In genomic region chr11:31817621-31818493, GRCh38 we compare ENCODE assay signal across 8 cellular contexts. TPM values are rescaled to one million over a fixed set of nuclear protein-coding genes. Genes with fewer than 3 reads are reported as not detected.
DNase-seq lines count a peak whose midpoint lies in the region; ATAC-seq and TF ChIP-seq lines count a peak whose summit lies in the region.

No MANE protein-coding gene starts in this region.

- peaks cover 52 to 77% (median 59%) of the 10 kb centered on the region in 11 experiments for H3K9me3 ChIP-seq in BLaER1 treated with 17β-estradiol and CSF1 and Interleukin-3, amounts not matched to agents 10 nM and 100 nM (replicated peaks in 1 of 11)
- H3K9me3 ChIP-seq in HUES48 (ENCODE audit: control insufficient read depth, insufficient read depth, low read length) = no peaks in the 10 kb centered on the region
- H3K9me3 ChIP-seq in endodermal cell (ENCODE audit: control insufficient read depth, low read length) = no peaks in the 10 kb centered on the region
- H3K9me3 ChIP-seq in naive thymus-derived CD4-positive, alpha-beta T cell (ENCODE audit: control insufficient read depth in 2 of 3, low read length in 3 of 3) = no peaks in the 10 kb centered on the region

- intact Hi-C loops in naive thymus-derived CD4-positive, alpha-beta T cell (cut with micrococcal nuclease) = loop anchor here (2.0 to 10.0 kb wide), 5 partner anchors 15 to 614 kb away; partner anchors contain the start of genes DCDC1 (in 1 of the 2) and DNAJC24 (in 1 of the 2)

- no peaks in the 10 kb centered on the region for H3K36me3 Mint-ChIP-seq in endodermal cell (ENCODE audit: low read depth)
- H3K36me3 Mint-ChIP-seq in naive thymus-derived CD4-positive, alpha-beta T cell = peaks cover 0 to 8% (median 1%) of the 10 kb centered on the region in 5 donors

- H3K4me2 ChIP-seq in BLaER1 treated with 17β-estradiol and CSF1 and Interleukin-3, amounts not matched to agents 10 nM and 100 nM = no peak overlapping the region

- H3K27ac ChIP-seq in BLaER1 treated with 17β-estradiol and CSF1 and Interleukin-3, amounts not matched to agents 10 nM and 100 nM = no peak overlapping the region
- no peak overlapping the region for H3K27ac ChIP-seq in HUES48 (ENCODE audit: low read depth, low read length)
- H3K27ac ChIP-seq in endodermal cell (ENCODE audit: low read depth, low read length) = no peak overlapping the region
- no peak overlapping the region for H3K27ac ChIP-seq in naive thymus-derived CD4-positive, alpha-beta T cell (ENCODE audit: low read depth, low read length)

- no peak overlapping the region for H3K9ac ChIP-seq in BLaER1 treated with 17β-estradiol and CSF1 and Interleukin-3, amounts not matched to agents 10 nM and 100 nM
- H3K9ac ChIP-seq in HUES48 (ENCODE audit: low read depth, low read length) = no peak overlapping the region
- no peak overlapping the region for H3K9ac ChIP-seq in endodermal cell (ENCODE audit: extremely low read depth, low read length, poor library complexity, severe bottlenecking)

- H3K27me3 Mint-ChIP-seq in endodermal cell (ENCODE audit: insufficient read depth) = peaks cover 99% of the 10 kb centered on the region
- peaks cover 63 to 88% (median 68%) of the 10 kb centered on the region in 5 donors for H3K27me3 Mint-ChIP-seq in naive thymus-derived CD4-positive, alpha-beta T cell

- WGBS in endodermal cell (ENCODE audit: insufficient coverage in 1 of 2, insufficient read length in 1 of 2), 2 experiments = 3% methylated on average over 35 to 62 of the region's 62 CpGs

- no peaks in the 10 kb centered on the region for H3K9me3 Mint-ChIP-seq in endodermal cell
- H3K9me3 Mint-ChIP-seq in naive thymus-derived CD4-positive, alpha-beta T cell = peaks cover 0 to 14% (median 3%) of the 10 kb centered on the region in 11 donors

- peaks cover 0 to 41% (median 15%) of the 10 kb centered on the region in 11 experiments; a peak in 16 of 22 replicates for H4K20me1 ChIP-seq in BLaER1 treated with 17β-estradiol and CSF1 and Interleukin-3, amounts not matched to agents 10 nM and 100 nM

- H3K27me3 ChIP-seq in BLaER1 treated with 17β-estradiol and CSF1 and Interleukin-3, amounts not matched to agents 10 nM and 100 nM = peaks cover 100% of the 10 kb centered on the region in 11 experiments
- H3K27me3 ChIP-seq in HUES48 (ENCODE audit: control insufficient read depth, insufficient read depth, low read length) (peaks cover 100% of the 10 kb centered on the region), endodermal cell (ENCODE audit: control insufficient read depth, insufficient read depth, low read length, poor library complexity, severe bottlenecking) (peaks cover 99% of the 10 kb centered on the region)
- peaks cover 7 to 54% of the 10 kb centered on the region in 2 donors for H3K27me3 ChIP-seq in naive thymus-derived CD4-positive, alpha-beta T cell (ENCODE audit: control insufficient read depth in 2 of 2, insufficient read depth in 2 of 2, low read length in 2 of 2)

- peaks cover 43% of the 10 kb centered on the region for H3K4me1 Mint-ChIP-seq in endodermal cell
- peaks cover 7 to 47% (median 33%) of the 10 kb centered on the region in 7 donors for H3K4me1 Mint-ChIP-seq in naive thymus-derived CD4-positive, alpha-beta T cell

- CTCF ChIA-PET in naive thymus-derived CD4-positive, alpha-beta T cell (lab: Charles Lee) = no interaction called here

- H3K36me3 ChIP-seq in BLaER1 treated with 17β-estradiol and CSF1 and Interleukin-3, amounts not matched to agents 10 nM and 100 nM = no peaks in the 10 kb centered on the region
- H3K36me3 ChIP-seq in HUES48 (ENCODE audit: control insufficient read depth, insufficient read depth, low read length) (no peaks in the 10 kb centered on the region), endodermal cell (ENCODE audit: control insufficient read depth, insufficient read depth, low read length) (no peaks in the 10 kb centered on the region)
- no peaks in the 10 kb centered on the region for H3K36me3 ChIP-seq in naive thymus-derived CD4-positive, alpha-beta T cell (ENCODE audit: control insufficient read depth in 2 of 3, insufficient read depth in 3 of 3, low read length in 3 of 3)

- H3K4me3 ChIP-seq in BLaER1 treated with 17β-estradiol and CSF1 and Interleukin-3, amounts not matched to agents 10 nM and 100 nM = peak overlapping the region in 6 of 10 experiments; percentile 9 to 23 (median 16); a peak in 7 of 20 replicates
- H3K4me3 ChIP-seq in HUES48 (ENCODE audit: low read depth, low read length) (peak overlapping the region; percentile 61), endodermal cell (ENCODE audit: low read length) (peak overlapping the region; percentile 77)
- peak overlapping the region; percentile 24 for H3K4me3 ChIP-seq in naive thymus-derived CD4-positive, alpha-beta T cell (ENCODE audit: low read length)

- DNase-seq in endodermal cell = peak; percentile 87
- DNase-seq in naive thymus-derived CD4-positive, alpha-beta T cell = no peak
- no peak for DNase-seq in stimulated activated CD4-positive, alpha-beta T cell treated with anti-CD3 and anti-CD28 coated beads, Interleukin-12 subunit alpha, Interleukin-12 subunit beta, amount 100 ng/mL, for 4 hours
- DNase-seq in NCI-H2227 treated with DMSO at 0.1 percent for 48 hours (lab: John Stamatoyannopoulos, UW) = no peak

- POLR2A ChIA-PET in naive thymus-derived CD4-positive, alpha-beta T cell (lab: Charles Lee) = no interaction called here

- ATAC-seq in naive thymus-derived CD4-positive, alpha-beta T cell = no peak
- ATAC-seq in HG02588 (IDR thresholded peaks at IDR 0.05; ENCODE audit: unreplicated experiment) (no peak), HG02884 (IDR thresholded peaks at IDR 0.05; ENCODE audit: unreplicated experiment) (no peak)

- no peak for TF ChIP-seq CTCF in endodermal cell (conservative IDR thresholded peaks at IDR 0.05)

- no peak overlapping the region for H3K27ac Mint-ChIP-seq in endodermal cell
- H3K27ac Mint-ChIP-seq in naive thymus-derived CD4-positive, alpha-beta T cell = peak overlapping the region in 1 of 9 donors; percentile 71

- peak overlapping the region; percentile 60 for H3K4me3 Mint-ChIP-seq in endodermal cell
- peak overlapping the region in 9 of 10 donors; percentile 69 to 83 (median 77) for H3K4me3 Mint-ChIP-seq in naive thymus-derived CD4-positive, alpha-beta T cell

- peaks cover 0 to 8% (median 2%) of the 10 kb centered on the region in 10 experiments; a peak in 12 of 20 replicates for H3K4me1 ChIP-seq in BLaER1 treated with 17β-estradiol and CSF1 and Interleukin-3, amounts not matched to agents 10 nM and 100 nM
- peaks cover 71% of the 10 kb centered on the region for H3K4me1 ChIP-seq in HUES48 (ENCODE audit: control insufficient read depth, insufficient read depth, low read length)
- peaks cover 3% of the 10 kb centered on the region for H3K4me1 ChIP-seq in endodermal cell (ENCODE audit: control insufficient read depth, insufficient read depth, low read length)
- H3K4me1 ChIP-seq in naive thymus-derived CD4-positive, alpha-beta T cell (ENCODE audit: control insufficient read depth in 2 of 2, insufficient read depth in 2 of 2, low read length in 2 of 2) = peaks cover 5 to 11% of the 10 kb centered on the region in 2 donors

RNA-seq across cellular contexts. Expression of gene PAX6, which starts 6.7 kb away (rescaled TPM):
- total RNA-seq in endodermal cell = 1 to 10 TPM; 5.4 to 6.8 TPM
- 37.3 TPM for polyA plus RNA-seq in endodermal cell (2013, experiment 1 of 2)
- polyA plus RNA-seq in endodermal cell (2013, experiment 2 of 2) = 27.0 TPM
- total RNA-seq in naive thymus-derived CD4-positive, alpha-beta T cell = not detected
- not detected for polyA plus RNA-seq in naive thymus-derived CD4-positive, alpha-beta T cell

Comparison
In these comparisons a context has a peak if more than half of its experiments do, and no peak if none do; other contexts are left out.
1. H3K4me3 ChIP-seq: peak in every context shown above with its lines; median percentile 77 in endodermal cell; 61 in HUES48; 24 in naive thymus-derived CD4-positive, alpha-beta T cell; 16 in BLaER1 treated with 17β-estradiol and CSF1 and Interleukin-3, amounts not matched to agents 10 nM and 100 nM.
2. RNA of gene PAX6, which starts 6.7 kb away (total RNA-seq): 5.4 to 6.8 TPM in endodermal cell; not detected in naive thymus-derived CD4-positive, alpha-beta T cell; every median in the first group is over 4 times any median in the second.